In genomic region chr7:35198370-35199140, GRCh38 we compare ENCODE assay signal across 8 cellular contexts. TPM values are rescaled to one million over a fixed set of nuclear protein-coding genes. Genes with fewer than 3 reads are reported as not detected.
DNase-seq lines count a peak whose midpoint lies in the region; TF ChIP-seq lines count a peak whose summit lies in the region.
"Not testable (repeated sequence)": the region's sequence is repeated elsewhere in the genome, so short reads cannot be mapped to it uniquely, and the experiment has no call there.

No MANE protein-coding gene starts in this region.

- not testable (repeated sequence) for H3K36me3 ChIP-seq in right atrium auricular region

- CTCF ChIA-PET in AG04449 (lab: Yijun Ruan, JAX), result not testable (repeated sequence)

- TF ChIP-seq RAD21 in Ishikawa (IDR thresholded peaks at IDR 0.05; ENCODE audit: low read depth), result not testable (repeated sequence)

- TF ChIP-seq EP300 in Ishikawa (IDR thresholded peaks at IDR 0.05; ENCODE audit: borderline replicate concordance), result not testable (repeated sequence)

- TF ChIP-seq CTCF in AG04449 (IDR thresholded peaks at IDR 0.05; ENCODE audit: insufficient read depth, low read length, missing control alignments); fibroblast of mammary gland (conservative IDR thresholded peaks at IDR 0.05; ENCODE audit: control insufficient read depth, insufficient read depth, low read depth, low read length); right atrium auricular region (IDR thresholded peaks at IDR 0.05): not testable (repeated sequence)

- POLR2A ChIA-PET in AG04449 (lab: Yijun Ruan, JAX), result not testable (repeated sequence)

- DNase-seq in AG04449 (ENCODE audit: low read depth, low spot score), result peak; percentile 40
- peak; percentile 14 for DNase-seq in GM04503 (ENCODE audit: low read depth)
- peak; percentile 23 for DNase-seq in RPMI7951 (ENCODE audit: low read depth)
- DNase-seq in astrocyte of the hippocampus (ENCODE audit: low read depth, low spot score), result peak; percentile 50
- DNase-seq in fibroblast of mammary gland (ENCODE audit: low read depth), result peak; percentile 26
- DNase-seq in right atrium auricular region (ENCODE audit: low spot score), result not testable (repeated sequence)
- DNase-seq in renal cortical epithelial cell (ENCODE audit: low read depth), result peak; percentile 94

- H3K27ac ChIP-seq in right atrium auricular region, result peak overlapping the region; percentile 48 to 76

- not testable (repeated sequence) for H3K4me3 ChIP-seq in AG04449 (ENCODE audit: low read depth, low read length); fibroblast of mammary gland (ENCODE audit: control insufficient read depth, low read depth, low read length); right atrium auricular region

- not testable (repeated sequence) for H3K27me3 ChIP-seq in right atrium auricular region

- not testable (repeated sequence) for H3K9me3 ChIP-seq in right atrium auricular region

- not testable (repeated sequence) for H3K4me1 ChIP-seq in right atrium auricular region

TF ChIP-seq in Ishikawa, 13 proteins besides CTCF, POLR2A, EP300 and RAD21:
- TF ChIP-seq TEAD4 (IDR thresholded peaks at IDR 0.05), result peak; percentile 39; the same call in 1 of the 2 replicates

RNA-seq across cellular contexts. Expression of gene TBX20, which starts 55.3 kb away (rescaled TPM):
- 0.12 and 0.29 TPM in 2 replicates for total RNA-seq in RPMI7951 (2014; rRNA removed; shearing (Covaris generic))
- 100 to 1,000 TPM; 132 to 140 TPM for total RNA-seq in right atrium auricular region
- total RNA-seq in renal cortical epithelial cell, result 0.15 and 0.52 TPM in 2 replicates

Comparison
In these comparisons a context has a peak if more than half of its experiments do, and no peak if none do; other contexts are left out.
1. RNA of gene TBX20, which starts 55.3 kb away (total RNA-seq): 132 to 140 TPM in right atrium auricular region; 0.15 to 0.52 TPM in renal cortical epithelial cell and 0.12 to 0.29 TPM in RPMI7951; every median in the first group is over 10 times any median in the second.